In the genomic region with DNA sequence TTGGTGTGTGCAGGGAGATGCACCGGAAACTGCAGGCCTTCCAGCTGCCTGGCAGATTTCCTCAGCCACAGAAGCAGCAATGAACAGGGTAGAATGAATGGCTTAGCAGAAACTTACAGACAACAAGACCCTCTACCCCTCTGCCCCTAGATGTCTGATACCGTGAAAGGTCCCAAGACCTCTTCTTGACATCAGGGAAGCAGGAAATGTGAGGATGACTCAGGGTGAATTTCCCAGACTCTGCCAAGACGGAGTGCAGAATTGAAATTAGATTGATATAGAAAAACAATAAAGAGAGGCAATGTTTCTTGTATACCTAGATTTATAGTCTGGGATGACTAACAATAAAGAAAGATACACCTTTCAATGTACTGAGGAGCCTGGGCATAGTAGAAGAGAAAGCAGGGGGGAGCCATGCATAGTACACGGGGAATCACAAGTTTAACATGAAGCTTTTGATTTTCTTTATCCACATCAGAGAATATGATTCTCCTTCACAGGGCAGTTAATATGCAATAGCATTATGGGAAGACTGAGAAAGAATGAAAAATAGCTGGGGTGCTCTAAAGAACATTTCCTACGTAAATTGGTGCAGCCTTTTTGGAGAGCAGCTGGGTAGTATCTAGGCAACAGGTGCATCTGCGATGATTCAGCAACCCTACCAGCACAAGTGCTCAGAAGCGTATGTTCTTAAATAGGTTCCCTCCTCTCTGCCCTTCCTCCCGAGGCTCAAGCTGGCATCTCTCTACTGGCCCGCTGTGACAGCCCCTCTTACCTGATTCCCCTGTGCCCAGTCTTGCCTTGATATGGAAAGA, we compare ENCODE assay signal across 13 cellular contexts. TPM values are rescaled to one million over a fixed set of nuclear protein-coding genes. Genes with fewer than 3 reads are reported as not detected.
A peak's percentile ranks its signal among the peaks of the same experiment; 100 is the strongest.
DNase-seq lines count a peak whose midpoint lies in the region; ATAC-seq and TF ChIP-seq lines count a peak whose summit lies in the region.
"Had no signal": no experiment of that assay in that cellular context is flagged by ENCODE, and none has a peak within 500 bp of the region (broad histone marks: within the 10 kb centered on the region; RNA-seq: fewer than 3 reads in every experiment).

No MANE protein-coding gene starts in this region.

- H3K4me1 ChIP-seq in naive thymus-derived CD4-positive, alpha-beta T cell (ENCODE audit: control insufficient read depth in 2 of 2, insufficient read depth in 2 of 2, low read length in 2 of 2), result peaks cover 15 to 26% of the 10 kb centered on the region in 2 donors
- no peaks in the 10 kb centered on the region for H3K4me1 ChIP-seq in breast epithelium
- H3K4me1 ChIP-seq in tibial artery, result no peaks in the 10 kb centered on the region

- POLR2A ChIA-PET in activated CD4-positive, alpha-beta memory T cell treated with anti-CD3 and anti-CD28 coated beads for 36 hours (lab: Charles Lee), result interaction anchor here (1.9 to 5.3 kb wide), 3 partner anchors 14 to 104 kb away, joined by 4 to 30 read pairs (median 16); partner anchors contain the start of genes CXCR3 and OGT
- POLR2A ChIA-PET in naive thymus-derived CD4-positive, alpha-beta T cell (lab: Charles Lee), result interaction anchor here (1.1 kb wide), 1 partner anchor 14 kb away, joined by 4 read pairs; no protein-coding TSS in a partner anchor

- peaks cover 17% of the 10 kb centered on the region for H3K4me1 Mint-ChIP-seq in activated CD4-positive, alpha-beta memory T cell treated with anti-CD3 and anti-CD28 coated beads for 36 hours (ENCODE audit: low read depth)
- H3K4me1 Mint-ChIP-seq in naive thymus-derived CD4-positive, alpha-beta T cell, result peaks cover 3 to 20% (median 18%) of the 10 kb centered on the region in 7 donors

- H3K36me3 ChIP-seq in naive thymus-derived CD4-positive, alpha-beta T cell (ENCODE audit: control insufficient read depth in 2 of 3, insufficient read depth in 3 of 3, low read length in 3 of 3), result no peaks in the 10 kb centered on the region
- H3K36me3 ChIP-seq in breast epithelium, result no peaks in the 10 kb centered on the region
- no peaks in the 10 kb centered on the region for H3K36me3 ChIP-seq in tibial artery

- CTCF ChIA-PET in activated CD4-positive, alpha-beta memory T cell treated with anti-CD3 and anti-CD28 coated beads for 36 hours (lab: Charles Lee), result interaction anchor here (0.9 to 2.7 kb wide), 4 partner anchors 14 to 21 kb away, joined by 4 to 13 read pairs (median 8); partner anchors contain the start of gene CXCR3
- CTCF ChIA-PET in naive thymus-derived CD4-positive, alpha-beta T cell (lab: Charles Lee), result no interaction called here

- H3K27ac Mint-ChIP-seq in activated CD4-positive, alpha-beta memory T cell treated with anti-CD3 and anti-CD28 coated beads for 36 hours, result peak overlapping the region; percentile 85
- peak overlapping the region in 3 of 9 donors; percentile 3 to 75 (median 33) for H3K27ac Mint-ChIP-seq in naive thymus-derived CD4-positive, alpha-beta T cell
- H3K27ac Mint-ChIP-seq: type B pancreatic cell had no signal

- peak; percentile 48 for ATAC-seq in HG02642 (IDR thresholded peaks at IDR 0.05; ENCODE audit: poor library complexity, unreplicated experiment)
- peak; percentile 44 for ATAC-seq in naive thymus-derived CD4-positive, alpha-beta T cell

- H3K9me3 ChIP-seq in naive thymus-derived CD4-positive, alpha-beta T cell (ENCODE audit: control insufficient read depth in 2 of 3, low read length in 3 of 3), result no peaks in the 10 kb centered on the region
- no peaks in the 10 kb centered on the region for H3K9me3 ChIP-seq in breast epithelium
- no peaks in the 10 kb centered on the region for H3K9me3 ChIP-seq in tibial artery

- H3K27me3 ChIP-seq in naive thymus-derived CD4-positive, alpha-beta T cell (ENCODE audit: control insufficient read depth in 2 of 2, insufficient read depth in 2 of 2, low read length in 2 of 2), result no peaks in the 10 kb centered on the region
- H3K27me3 ChIP-seq in breast epithelium (peaks cover 0 to 14% of the 10 kb centered on the region in 2 donors), tibial artery (no peaks in the 10 kb centered on the region)

- intact Hi-C loops in activated CD4-positive, alpha-beta memory T cell treated with anti-CD3 and anti-CD28 coated beads for 36 hours (cut with micrococcal nuclease), result loop anchor here (5.0 kb wide), 1 partner anchor 104 kb away; the partner anchor contains the start of gene OGT
- intact Hi-C loops in naive thymus-derived CD4-positive, alpha-beta T cell (cut with micrococcal nuclease), result loop anchor here in 1 of 2 donors (2.0 kb wide), 1 partner anchor 18 kb away; the partner anchor contains the start of gene CXCR3
- intact Hi-C loops in breast epithelium (cut with DNase I; ENCODE audit: low total_unique reads) (no loop called here), tibial artery (cut with DNase I; ENCODE audit: low total_unique reads) (no loop called here)

- H3K27ac ChIP-seq in naive thymus-derived CD4-positive, alpha-beta T cell (ENCODE audit: low read depth, low read length), result no peak overlapping the region
- no peak overlapping the region for H3K27ac ChIP-seq in breast epithelium
- H3K27ac ChIP-seq in tibial artery, result no peak overlapping the region

- TF ChIP-seq CTCF in breast epithelium (IDR thresholded peaks at IDR 0.05), result no peak
- no peak for TF ChIP-seq CTCF in tibial artery (IDR thresholded peaks at IDR 0.05)

- no peak overlapping the region for H3K4me3 Mint-ChIP-seq in activated CD4-positive, alpha-beta memory T cell treated with anti-CD3 and anti-CD28 coated beads for 36 hours
- no peak overlapping the region for H3K4me3 Mint-ChIP-seq in naive thymus-derived CD4-positive, alpha-beta T cell
- H3K4me3 Mint-ChIP-seq: type B pancreatic cell had no signal

- H3K9me3 Mint-ChIP-seq in activated CD4-positive, alpha-beta memory T cell treated with anti-CD3 and anti-CD28 coated beads for 36 hours, result no peaks in the 10 kb centered on the region
- no peaks in the 10 kb centered on the region for H3K9me3 Mint-ChIP-seq in naive thymus-derived CD4-positive, alpha-beta T cell
- H3K9me3 Mint-ChIP-seq: type B pancreatic cell had no signal

- no peak for TF ChIP-seq POLR2A in breast epithelium (IDR thresholded peaks at IDR 0.05)

- peak; percentile 24 for DNase-seq in NCI-H1105 treated with DMSO at 0.1 percent for 48 hours (lab: John Stamatoyannopoulos, UW)
- DNase-seq in NCI-H1105 (lab: John Stamatoyannopoulos, UW), result no peak
- DNase-seq in activated CD4-positive, alpha-beta memory T cell treated with anti-CD3 and anti-CD28 coated beads for 36 hours, result peak; percentile 33
- DNase-seq in naive thymus-derived CD4-positive, alpha-beta T cell, result no peak
- DNase-seq in breast epithelium (ENCODE audit: low spot score in 2 of 2), result no peak
- DNase-seq in tibial artery, result no peak
- DNase-seq in mucosa of gallbladder (ENCODE audit: low spot score), result no peak
- DNase-seq: activated naive CD4-positive, alpha-beta T cell; stimulated activated CD4-positive, alpha-beta T cell treated with anti-CD3 and anti-CD28 coated beads, Interleukin-15, amount 100 ng/mL, for 24 hours had no signal

- H3K27me3 Mint-ChIP-seq in activated CD4-positive, alpha-beta memory T cell treated with anti-CD3 and anti-CD28 coated beads for 36 hours, result no peaks in the 10 kb centered on the region
- no peaks in the 10 kb centered on the region for H3K27me3 Mint-ChIP-seq in naive thymus-derived CD4-positive, alpha-beta T cell
- H3K27me3 Mint-ChIP-seq: type B pancreatic cell had no signal

- no peaks in the 10 kb centered on the region for H3K36me3 Mint-ChIP-seq in activated CD4-positive, alpha-beta memory T cell treated with anti-CD3 and anti-CD28 coated beads for 36 hours
- H3K36me3 Mint-ChIP-seq in naive thymus-derived CD4-positive, alpha-beta T cell, result peaks cover 0 to 2% (median 0%) of the 10 kb centered on the region in 5 donors
- H3K36me3 Mint-ChIP-seq: type B pancreatic cell had no signal

- no peak overlapping the region for H3K4me3 ChIP-seq in naive thymus-derived CD4-positive, alpha-beta T cell (ENCODE audit: low read length)
- no peak overlapping the region for H3K4me3 ChIP-seq in breast epithelium
- H3K4me3 ChIP-seq in tibial artery, result no peak overlapping the region
- H3K4me3 ChIP-seq: lung had no signal

RNA-seq across cellular contexts. Expression of gene CXCR3, which starts 18.3 kb away (rescaled TPM):
- 10 to 100 TPM; 28.5 to 31.1 TPM for total RNA-seq in activated CD4-positive, alpha-beta memory T cell treated with anti-CD3 and anti-CD28 coated beads for 36 hours
- 10 to 100 TPM in 1 of 5 experiments, 1 to 10 TPM in 4; 1.1 to 70.5 (median 1.5) TPM for total RNA-seq in naive thymus-derived CD4-positive, alpha-beta T cell
- 1 to 10 TPM in 1 of 2 donors, under 1 TPM in 1; 0.84 to 1.5 TPM for polyA plus RNA-seq in naive thymus-derived CD4-positive, alpha-beta T cell
- total RNA-seq in breast epithelium (not detected), mucosa of gallbladder (1.5 TPM)
- total RNA-seq: SK-MEL-5 had no signal

RNA-seq across cellular contexts. Expression of gene GCNA, which starts 58.4 kb away (rescaled TPM):
- 1 to 10 TPM; 3.2 to 3.4 TPM for total RNA-seq in activated CD4-positive, alpha-beta memory T cell treated with anti-CD3 and anti-CD28 coated beads for 36 hours
- 10 to 100 TPM in 2 of 5 experiments, 1 to 10 TPM in 3; 2.5 to 14.7 (median 6.4) TPM for total RNA-seq in naive thymus-derived CD4-positive, alpha-beta T cell
- under 1 TPM; 0.08 to 0.84 TPM for polyA plus RNA-seq in naive thymus-derived CD4-positive, alpha-beta T cell
- total RNA-seq in breast epithelium, result 1 to 10 TPM; 2.3 to 3.0 (median 2.6) TPM
- 2.0 TPM for total RNA-seq in mucosa of gallbladder

Comparison
In these comparisons a context has a peak if more than half of its experiments do, and no peak if none do; other contexts are left out.
1. DNase-seq: peak in NCI-H1105 treated with DMSO at 0.1 percent for 48 hours (single experiment) and activated CD4-positive, alpha-beta memory T cell treated with anti-CD3 and anti-CD28 coated beads for 36 hours (single experiment); none in NCI-H1105 (single experiment), naive thymus-derived CD4-positive, alpha-beta T cell (0 of 9), breast epithelium (0 of 2), tibial artery (0 of 2) and mucosa of gallbladder (single experiment).